Comparison of ENCODE assay signal across 11 cellular contexts in genomic region chr10:19922236-19922963, GRCh38.
DNase-seq lines count a peak whose midpoint lies in the region; ATAC-seq and TF ChIP-seq lines count a peak whose summit lies in the region.
"Had no signal": no experiment of that assay in that cellular context is flagged by ENCODE, and none has a peak within 500 bp of the region (broad histone marks: within the 10 kb centered on the region; RNA-seq: fewer than 3 reads in every experiment).

No MANE protein-coding gene starts in this region.

- H3K18ac ChIP-seq in neuronal stem cell (ENCODE audit: low read length) = no peak overlapping the region

- no peak overlapping the region for H3K14ac ChIP-seq in neuronal stem cell (ENCODE audit: low read length)

- H3K79me2 ChIP-seq in osteoblast (ENCODE audit: insufficient read depth, low read length) = no peaks in the 10 kb centered on the region

- H3K27ac ChIP-seq in RWPE2 (ENCODE audit: poor library complexity, severe bottlenecking) (peak overlapping the region; percentile 91), osteoblast (ENCODE audit: low read depth, low read length) (peak overlapping the region; percentile 83), neuronal stem cell (replicated peaks; ENCODE audit: low read length) (no peak overlapping the region)
- H3K27ac ChIP-seq: BLaER1 had no signal

- H3K23ac ChIP-seq in neuronal stem cell (ENCODE audit: low read depth, low read length, poor library complexity) = no peak overlapping the region

- H2BK12ac ChIP-seq in neuronal stem cell (ENCODE audit: low read length) = no peak overlapping the region

- H3K4me2 ChIP-seq in osteoblast (ENCODE audit: insufficient read depth, low read length) = peak overlapping the region; percentile 72
- H3K4me2 ChIP-seq in neuronal stem cell (ENCODE audit: insufficient read depth, low read length, poor library complexity, severe bottlenecking) = no peak overlapping the region
- H3K4me2 ChIP-seq: BLaER1 had no signal

- H3K4me3 ChIP-seq in RWPE2 (ENCODE audit: severe bottlenecking) (no peak overlapping the region), osteoblast (ENCODE audit: insufficient read depth, low read length) (peak overlapping the region; percentile 38), neuronal stem cell (ENCODE audit: low read length in 2 of 2) (no peak overlapping the region)
- H3K4me3 ChIP-seq: BLaER1 had no signal

- no peak overlapping the region for H2BK5ac ChIP-seq in neuronal stem cell (ENCODE audit: low read length)

- H3K79me1 ChIP-seq in neuronal stem cell (ENCODE audit: low read depth, low read length) = peaks cover 8% of the 10 kb centered on the region

- H3K27me3 ChIP-seq in RWPE2 (ENCODE audit: insufficient read depth, poor library complexity, severe bottlenecking) = no peaks in the 10 kb centered on the region
- no peaks in the 10 kb centered on the region for H3K27me3 ChIP-seq in osteoblast (ENCODE audit: insufficient read depth, low read length)
- H3K27me3 ChIP-seq in neuronal stem cell (ENCODE audit: control insufficient read depth in 3 of 3, insufficient read depth in 3 of 3, low read depth in 1 of 3, low read length in 3 of 3) = no peaks in the 10 kb centered on the region
- H3K27me3 ChIP-seq: BLaER1 had no signal

- no peaks in the 10 kb centered on the region for H4K20me1 ChIP-seq in osteoblast (ENCODE audit: insufficient read depth, low read length)
- H4K20me1 ChIP-seq: BLaER1 had no signal

- no peak overlapping the region for H4K91ac ChIP-seq in neuronal stem cell (ENCODE audit: low read depth, low read length, poor library complexity)

- H3K36me3 ChIP-seq in RWPE2 (ENCODE audit: low read depth) = no peaks in the 10 kb centered on the region
- H3K36me3 ChIP-seq in osteoblast (ENCODE audit: insufficient read depth, low read length) = no peaks in the 10 kb centered on the region
- H3K36me3 ChIP-seq in neuronal stem cell (replicated peaks in 1 of 2; ENCODE audit: control insufficient read depth in 2 of 2, insufficient read depth in 2 of 2, low read length in 2 of 2) = no peaks in the 10 kb centered on the region
- H3K36me3 ChIP-seq: BLaER1 had no signal

- no peak overlapping the region for H4K8ac ChIP-seq in neuronal stem cell (ENCODE audit: low read depth, low read length)

- peak; percentile 66 for ATAC-seq in RWPE2 (ENCODE audit: low read depth)

- H3K9ac ChIP-seq in neuronal stem cell (ENCODE audit: low read depth, low read length, poor library complexity) = no peak overlapping the region
- H3K9ac ChIP-seq: BLaER1 had no signal

- H3K9me3 ChIP-seq in RWPE2 (ENCODE audit: severe bottlenecking) (no peaks in the 10 kb centered on the region), osteoblast (ENCODE audit: low read depth, low read length) (no peaks in the 10 kb centered on the region), neuronal stem cell (replicated peaks in 1 of 2; ENCODE audit: control insufficient read depth in 2 of 2, insufficient read depth in 1 of 2, low read depth in 1 of 2, low read length in 2 of 2) (no peaks in the 10 kb centered on the region)
- H3K9me3 ChIP-seq: BLaER1 had no signal

- no peak overlapping the region for H2AK5ac ChIP-seq in neuronal stem cell (ENCODE audit: low read depth, low read length)

- no peak overlapping the region for H3K4ac ChIP-seq in neuronal stem cell (ENCODE audit: low read length)

- no peak overlapping the region for H2BK120ac ChIP-seq in neuronal stem cell (ENCODE audit: low read depth, low read length)

- H2BK15ac ChIP-seq in neuronal stem cell (ENCODE audit: low read length) = no peak overlapping the region

- no CpG with 5 or more reads among the region's 3 CpGs for WGBS in neuronal stem cell (ENCODE audit: extremely low coverage in 2 of 2, insufficient read length in 2 of 2, insufficient replicate concordance in 1 of 2), 2 donors

- TF ChIP-seq CTCF in RWPE2 (IDR thresholded peaks at IDR 0.05; ENCODE audit: poor library complexity, severe bottlenecking) = no peak
- no peak for TF ChIP-seq CTCF in osteoblast (IDR thresholded peaks at IDR 0.05; ENCODE audit: extremely low read depth, low read depth, low read length)

- H2AFZ ChIP-seq in osteoblast (ENCODE audit: low read length) (peak overlapping the region; percentile 26), neuronal stem cell (ENCODE audit: low read length) (no peak overlapping the region)

- peaks cover 55% of the 10 kb centered on the region for H3K4me1 ChIP-seq in RWPE2 (ENCODE audit: insufficient read depth, poor library complexity, severe bottlenecking)
- H3K4me1 ChIP-seq in osteoblast (ENCODE audit: insufficient read depth, low read length) = peaks cover 27% of the 10 kb centered on the region
- H3K4me1 ChIP-seq in neuronal stem cell (ENCODE audit: control insufficient read depth in 2 of 2, insufficient read depth in 1 of 2, low read depth in 1 of 2, low read length in 2 of 2) = peaks cover 3 to 10% of the 10 kb centered on the region in 2 donors
- H3K4me1 ChIP-seq: BLaER1 had no signal

- in situ Hi-C loops in ACHN (cut with HindIII; ENCODE audit: low pct_ligation_motif_present, low pct_unique_long_range_greater_than_20kb, low sequenced_read_pairs) = no loop called here

- DNase-seq in ACHN = peak; percentile 27
- DNase-seq in RWPE2 (ENCODE audit: low spot score) = no peak
- peak; percentile 51 for DNase-seq in fibroblast of peridontal ligament (ENCODE audit: extremely low read depth)
- DNase-seq in osteoblast (ENCODE audit: insufficient read length, low spot score, missing footprints) = peak; percentile 71
- no peak for DNase-seq in effector CD4-positive, alpha-beta T cell
- no peak for DNase-seq in stimulated activated CD4-positive, alpha-beta T cell treated with anti-CD3 and anti-CD28 coated beads, Interleukin-4, amount 100 ng/mL, for 4 hours
- no peak for DNase-seq in NCI-H1417 treated with DMSO at 0.1 percent for 48 hours (lab: John Stamatoyannopoulos, UW)
- DNase-seq in neuronal stem cell (ENCODE audit: low spot score) = no peak
- DNase-seq: activated naive CD4-positive, alpha-beta T cell treated with anti-CD3 and anti-CD28 coated beads, Interleukin-2, amount 10 ng/mL, durations not matched to agents 7 days and 5 days; T-helper 1 cell had no signal

Comparison
In these comparisons a context has a peak if more than half of its experiments do, and no peak if none do; other contexts are left out.
1. DNase-seq: peak in ACHN (single experiment), fibroblast of peridontal ligament (single experiment) and osteoblast (single experiment); none in RWPE2 (single experiment), effector CD4-positive, alpha-beta T cell (single experiment), stimulated activated CD4-positive, alpha-beta T cell treated with anti-CD3 and anti-CD28 coated beads, Interleukin-4, amount 100 ng/mL, for 4 hours (0 of 2), NCI-H1417 treated with DMSO at 0.1 percent for 48 hours (single experiment) and neuronal stem cell (single experiment).